ENCODE assay signal across 19 cellular contexts in the genomic region with DNA sequence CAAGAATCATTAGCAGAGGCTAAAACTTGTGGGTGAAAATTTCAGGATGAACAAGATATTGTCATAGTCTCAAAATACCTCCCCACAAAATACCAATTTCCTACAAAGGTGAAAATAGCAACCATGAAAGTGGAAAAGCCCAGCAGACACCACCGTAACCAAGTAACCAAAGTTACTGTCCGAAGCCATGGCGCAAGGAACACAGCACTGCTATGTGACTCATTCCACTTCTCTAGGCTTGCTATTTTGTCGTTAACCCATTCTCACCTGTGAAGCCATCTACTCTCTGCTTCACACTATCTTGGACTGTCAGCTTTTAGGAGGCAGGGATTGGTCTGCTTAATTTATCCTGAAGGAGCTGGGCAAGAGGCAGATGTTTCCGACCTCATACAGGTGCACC.
DNase-seq lines count a peak whose midpoint lies in the region; ATAC-seq and TF ChIP-seq lines count a peak whose summit lies in the region.
"Had no signal": no experiment of that assay in that cellular context is flagged by ENCODE, and none has a peak within 500 bp of the region (broad histone marks: within the 10 kb centered on the region; RNA-seq: fewer than 3 reads in every experiment).

No MANE protein-coding gene starts in this region.

- H3K36me3 Mint-ChIP-seq in T-cell = no peaks in the 10 kb centered on the region
- H3K36me3 Mint-ChIP-seq: CD14-positive monocyte had no signal

- CTCF ChIA-PET in T-cell (lab: Charles Lee) = no interaction called here

- H3K9me3 Mint-ChIP-seq in T-cell = no peaks in the 10 kb centered on the region

- TF ChIP-seq CTCF in tibial nerve (IDR thresholded peaks at IDR 0.05) = no peak

- no peaks in the 10 kb centered on the region for H3K9me3 ChIP-seq in tibial nerve
- H3K9me3 ChIP-seq: SJSA1 had no signal

- TF ChIP-seq EP300 in tibial nerve (IDR thresholded peaks at IDR 0.05) = no peak

- peak; percentile 68 for DNase-seq in DMS53 (lab: John Stamatoyannopoulos, UW)
- DNase-seq in DMS53 treated with DMSO at 0.1 percent for 48 hours (lab: John Stamatoyannopoulos, UW; ENCODE audit: unreplicated experiment) = no peak
- DNase-seq in A172 (ENCODE audit: low spot score) = peak; percentile 28
- peak; percentile 55 for DNase-seq in amniotic epithelial cell (ENCODE audit: low read depth)
- DNase-seq in kidney tubule cell (ENCODE audit: low spot score) = peak; percentile 24
- no peak for DNase-seq in NAMALWA (ENCODE audit: low spot score)
- no peak for DNase-seq in T-cell
- DNase-seq in tibial nerve (ENCODE audit: low spot score in 2 of 2) = no peak
- DNase-seq: HCEC 1CT, KBM-7, NCI-H1417 treated with DMSO at 0.1 percent for 48 hours, NCI-H187 treated with DMSO at 0.1 percent for 48 hours, NCI-H226, NCI-H524, NCI-H82 had no signal

- H3K27ac ChIP-seq in tibial nerve = no peak overlapping the region
- H3K27ac ChIP-seq: 22Rv1, SJSA1 had no signal

- no peak overlapping the region for H3K4me3 ChIP-seq in tibial nerve
- H3K4me3 ChIP-seq: SJSA1 had no signal

- ATAC-seq in T-cell (replicated peaks in 1 of 4) = no peak
- ATAC-seq: HepG2 had no signal

- TF ChIP-seq POLR2A in tibial nerve (IDR thresholded peaks at IDR 0.05) = no peak

- H3K4me3 Mint-ChIP-seq in T-cell = no peak overlapping the region
- H3K4me3 Mint-ChIP-seq: CD14-positive monocyte had no signal

- POLR2A ChIA-PET in T-cell (lab: Charles Lee) = no interaction called here

- peaks cover 0 to 22% (median 0%) of the 10 kb centered on the region in 4 donors for H3K4me1 ChIP-seq in tibial nerve

- peaks cover 17 to 28% of the 10 kb centered on the region in 2 donors for H3K27me3 Mint-ChIP-seq in T-cell

- H3K27ac Mint-ChIP-seq in T-cell = no peak overlapping the region
- H3K27ac Mint-ChIP-seq: CD14-positive monocyte had no signal

- H3K36me3 ChIP-seq in tibial nerve = no peaks in the 10 kb centered on the region
- H3K36me3 ChIP-seq: SJSA1 had no signal

- H3K4me1 Mint-ChIP-seq in T-cell = no peaks in the 10 kb centered on the region

- WGBS in tibial nerve, 2 donors = 61 to 86% methylated on average over 5 of the region's 5 CpGs

- H3K27me3 ChIP-seq in tibial nerve = no peaks in the 10 kb centered on the region

Comparison
In these comparisons a context has a peak if more than half of its experiments do, and no peak if none do; other contexts are left out.
1. DNase-seq: peak in DMS53 (single experiment), A172 (single experiment), amniotic epithelial cell (single experiment) and kidney tubule cell (single experiment); none in DMS53 treated with DMSO at 0.1 percent for 48 hours (single experiment), NAMALWA (single experiment), T-cell (0 of 34) and tibial nerve (0 of 2).